Comparison of ENCODE assay signal across 12 cellular contexts in the genomic region with DNA sequence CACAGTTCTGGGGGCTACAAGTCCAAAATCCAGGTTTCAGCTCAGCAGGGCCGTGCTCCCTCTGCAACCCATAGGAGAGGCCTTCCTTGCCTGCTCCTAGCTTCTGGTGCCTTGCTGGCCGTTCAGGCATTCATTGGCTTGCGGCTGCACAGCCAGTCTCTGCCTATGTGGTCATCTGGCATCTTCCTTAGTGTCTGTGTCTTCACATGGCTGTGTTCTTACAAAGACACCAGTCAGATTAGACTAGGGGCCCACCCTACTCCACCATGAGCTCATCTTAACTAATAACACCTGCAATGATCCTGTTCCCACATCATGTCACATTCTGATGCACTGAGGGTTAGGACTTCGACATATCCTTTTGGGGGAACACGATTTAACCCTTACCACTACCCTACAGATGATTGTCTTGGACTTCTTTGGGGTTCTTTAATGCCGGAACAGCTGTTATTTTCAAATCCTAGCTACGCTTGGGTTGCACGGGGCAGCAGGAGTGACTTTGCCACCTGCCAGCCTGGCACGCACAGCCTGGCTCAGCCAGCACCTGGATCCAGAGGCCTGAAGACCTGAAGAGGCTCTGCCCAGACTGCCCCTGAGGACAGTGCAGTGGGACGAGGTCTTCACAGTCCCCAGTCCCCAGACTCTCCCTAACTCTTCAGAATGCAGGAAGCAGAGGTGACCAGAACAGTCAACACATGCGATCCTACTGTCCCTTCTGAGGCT. TPM values are rescaled to one million over a fixed set of nuclear protein-coding genes. Genes with fewer than 3 reads are reported as not detected.
A peak's percentile ranks its signal among the peaks of the same experiment; 100 is the strongest.
DNase-seq lines count a peak whose midpoint lies in the region; ATAC-seq and TF ChIP-seq lines count a peak whose summit lies in the region.
"Had no signal": no experiment of that assay in that cellular context is flagged by ENCODE, and none has a peak within 500 bp of the region (broad histone marks: within the 10 kb centered on the region; RNA-seq: fewer than 3 reads in every experiment).

No MANE protein-coding gene starts in this region.

- H3K4me1 ChIP-seq in DND-41 (ENCODE audit: insufficient read depth, low read length) (peaks cover 43% of the 10 kb centered on the region), RWPE2 (ENCODE audit: insufficient read depth, poor library complexity, severe bottlenecking) (peaks cover 22% of the 10 kb centered on the region), psoas muscle (peaks cover 56% of the 10 kb centered on the region)

- intact Hi-C loops in psoas muscle (cut with DNase I), result loop anchor here in 1 of 2 donors (5.0 kb wide), 1 partner anchor 57 kb away; no protein-coding TSS in a partner anchor

- H3K9ac ChIP-seq in DND-41 (ENCODE audit: low read depth, low read length), result no peak overlapping the region
- H3K9ac ChIP-seq: KMS-11 had no signal

- H3K9me3 ChIP-seq in DND-41 (ENCODE audit: insufficient read depth, low read length, severe bottlenecking), result no peaks in the 10 kb centered on the region
- H3K9me3 ChIP-seq in RWPE2 (ENCODE audit: severe bottlenecking), result no peaks in the 10 kb centered on the region
- H3K9me3 ChIP-seq in psoas muscle, result no peaks in the 10 kb centered on the region

- TF ChIP-seq CTCF in DND-41 (IDR thresholded peaks at IDR 0.05; ENCODE audit: borderline replicate concordance, extremely low read depth, low read length, poor library complexity, severe bottlenecking) (no peak), RWPE2 (IDR thresholded peaks at IDR 0.05; ENCODE audit: poor library complexity, severe bottlenecking) (no peak), fibroblast of villous mesenchyme (IDR thresholded peaks at IDR 0.05; ENCODE audit: insufficient read depth, low read depth, low read length) (no peak), psoas muscle (IDR thresholded peaks at IDR 0.05) (no peak)

- 35 to 56% (median 39%) methylated on average over 11 of the region's 11 CpGs for WGBS in psoas muscle, 3 donors

- H3K27me3 ChIP-seq in DND-41 (ENCODE audit: insufficient read depth, low read length, poor library complexity) (no peaks in the 10 kb centered on the region), RWPE2 (ENCODE audit: insufficient read depth, poor library complexity, severe bottlenecking) (no peaks in the 10 kb centered on the region), psoas muscle (ENCODE audit: insufficient read depth in 3 of 3, low read length in 2 of 3) (no peaks in the 10 kb centered on the region)

- 0 out of 2 replicates have a peak overlapping the region, but pooled peaks have one; percentile 2 for H3K27ac ChIP-seq in DND-41 (ENCODE audit: low read length)
- H3K27ac ChIP-seq in RWPE2 (ENCODE audit: poor library complexity, severe bottlenecking), result no peak overlapping the region
- H3K27ac ChIP-seq in psoas muscle, result peak overlapping the region; percentile 100
- H3K27ac ChIP-seq: KMS-11 had no signal

- DNase-seq in DND-41 (no peak), RWPE2 (ENCODE audit: low spot score) (peak; percentile 20), fibroblast of villous mesenchyme (ENCODE audit: low read depth) (peak; percentile 37), psoas muscle (no peak), NCI-H2196 treated with DMSO at 0.1 percent for 48 hours (lab: John Stamatoyannopoulos, UW; ENCODE audit: unreplicated experiment) (no peak), C1 segment of cervical spinal cord (lab: John Stamatoyannopoulos, UW) (no peak), OCI-M2 (lab: John Stamatoyannopoulos, UW; ENCODE audit: unreplicated experiment) (no peak)
- DNase-seq: GDM1; NCI-H774; stimulated activated CD4-positive, alpha-beta T cell treated with anti-CD3 and anti-CD28 coated beads, Interleukin-4, amount 100 ng/mL, for 24 hours had no signal

- ATAC-seq in DND-41 (ENCODE audit: insufficient read depth, low read depth), result no peak
- ATAC-seq in RWPE2 (ENCODE audit: low read depth), result no peak
- ATAC-seq in psoas muscle, result no peak
- no peak for ATAC-seq in HG02840 (IDR thresholded peaks at IDR 0.05; ENCODE audit: low FRiP score, unreplicated experiment)

- H4K20me1 ChIP-seq in DND-41 (ENCODE audit: insufficient read depth, low read length), result no peaks in the 10 kb centered on the region

- no peak overlapping the region for H2AFZ ChIP-seq in DND-41 (ENCODE audit: low read depth, low read length)

- H3K4me3 ChIP-seq in DND-41 (ENCODE audit: low read depth in 1 of 2, low read length in 2 of 2) (no peak overlapping the region), RWPE2 (ENCODE audit: severe bottlenecking) (no peak overlapping the region), fibroblast of villous mesenchyme (ENCODE audit: low read depth, low read length) (no peak overlapping the region), psoas muscle (peak overlapping the region; percentile 86)

- peaks cover 29% of the 10 kb centered on the region for H3K36me3 ChIP-seq in DND-41 (ENCODE audit: insufficient read depth, low read length)
- H3K36me3 ChIP-seq in RWPE2 (ENCODE audit: low read depth), result peaks cover 4% of the 10 kb centered on the region
- H3K36me3 ChIP-seq in psoas muscle (ENCODE audit: insufficient read depth in 1 of 2, low read depth in 1 of 2), result peaks cover 0 to 17% of the 10 kb centered on the region in 2 donors

- peaks cover 36% of the 10 kb centered on the region for H3K79me2 ChIP-seq in DND-41 (ENCODE audit: insufficient read depth, low read length)

- no peak overlapping the region for H3K4me2 ChIP-seq in DND-41 (ENCODE audit: insufficient read depth, low read length)
- H3K4me2 ChIP-seq: KMS-11 had no signal

RNA-seq across cellular contexts. Expression of a gene that starts 7.7 kb away (rescaled TPM):
- total RNA-seq in fibroblast of villous mesenchyme (413 and 487 TPM in 2 replicates), psoas muscle (1,000 to 10,000 TPM in 1 of 4 donors, 100 to 1,000 TPM in 3; 517 to 1,759 (median 646) TPM)
- 100 to 1,000 TPM; 474 to 758 (median 716) TPM for polyA plus RNA-seq in psoas muscle

RNA-seq across cellular contexts. Expression of a gene that starts 28.5 kb away (rescaled TPM):
- 44.5 and 60.6 TPM in 2 replicates for total RNA-seq in fibroblast of villous mesenchyme
- 10 to 100 TPM in 3 of 4 donors, 1 to 10 TPM in 1; 7.4 to 27.7 (median 13.9) TPM for total RNA-seq in psoas muscle
- polyA plus RNA-seq in psoas muscle, result 10 to 100 TPM; 10.6 to 20.8 (median 12.9) TPM

RNA-seq across cellular contexts. Expression of a gene that starts 32.5 kb away (rescaled TPM):
- total RNA-seq in fibroblast of villous mesenchyme (1.7 and 2.9 TPM in 2 replicates), psoas muscle (1 to 10 TPM; 5.7 to 8.8 (median 7.2) TPM)
- 10 to 100 TPM in 1 of 3 donors, 1 to 10 TPM in 2; 3.7 to 18.5 (median 6.1) TPM for polyA plus RNA-seq in psoas muscle

Comparison
In these comparisons a context has a peak if more than half of its experiments do, and no peak if none do; other contexts are left out.
1. DNase-seq: peak in RWPE2 (single experiment) and fibroblast of villous mesenchyme (single experiment); none in DND-41 (single experiment), psoas muscle (0 of 2), NCI-H2196 treated with DMSO at 0.1 percent for 48 hours (single experiment), C1 segment of cervical spinal cord (0 of 14) and OCI-M2 (single experiment).